In genomic region chr1:207797229-207797973, GRCh38 we compare ENCODE assay signal across 1 cellular context.
TF ChIP-seq lines count a peak whose summit lies in the region.

No MANE protein-coding gene starts in this region.

TF ChIP-seq in SK-N-SH, 30 proteins besides CTCF, POLR2A, EP300 and RAD21 (continued from another document):
- TF ChIP-seq PBX3 (IDR thresholded peaks at IDR 0.05) (no peak), REST (IDR thresholded peaks at IDR 0.05; ENCODE audit: low read depth, low read length) (no peak), NFIC (IDR thresholded peaks at IDR 0.05; ENCODE audit: borderline replicate concordance) (no peak), JUND (IDR thresholded peaks at IDR 0.05) (peak; percentile 64), MEF2A (IDR thresholded peaks at IDR 0.05; ENCODE audit: borderline replicate concordance, low read depth) (no peak), GABPA (IDR thresholded peaks at IDR 0.05; ENCODE audit: low read depth) (no peak), YY1 (IDR thresholded peaks at IDR 0.05; ENCODE audit: low read depth) (no peak)
